In the genomic region with DNA sequence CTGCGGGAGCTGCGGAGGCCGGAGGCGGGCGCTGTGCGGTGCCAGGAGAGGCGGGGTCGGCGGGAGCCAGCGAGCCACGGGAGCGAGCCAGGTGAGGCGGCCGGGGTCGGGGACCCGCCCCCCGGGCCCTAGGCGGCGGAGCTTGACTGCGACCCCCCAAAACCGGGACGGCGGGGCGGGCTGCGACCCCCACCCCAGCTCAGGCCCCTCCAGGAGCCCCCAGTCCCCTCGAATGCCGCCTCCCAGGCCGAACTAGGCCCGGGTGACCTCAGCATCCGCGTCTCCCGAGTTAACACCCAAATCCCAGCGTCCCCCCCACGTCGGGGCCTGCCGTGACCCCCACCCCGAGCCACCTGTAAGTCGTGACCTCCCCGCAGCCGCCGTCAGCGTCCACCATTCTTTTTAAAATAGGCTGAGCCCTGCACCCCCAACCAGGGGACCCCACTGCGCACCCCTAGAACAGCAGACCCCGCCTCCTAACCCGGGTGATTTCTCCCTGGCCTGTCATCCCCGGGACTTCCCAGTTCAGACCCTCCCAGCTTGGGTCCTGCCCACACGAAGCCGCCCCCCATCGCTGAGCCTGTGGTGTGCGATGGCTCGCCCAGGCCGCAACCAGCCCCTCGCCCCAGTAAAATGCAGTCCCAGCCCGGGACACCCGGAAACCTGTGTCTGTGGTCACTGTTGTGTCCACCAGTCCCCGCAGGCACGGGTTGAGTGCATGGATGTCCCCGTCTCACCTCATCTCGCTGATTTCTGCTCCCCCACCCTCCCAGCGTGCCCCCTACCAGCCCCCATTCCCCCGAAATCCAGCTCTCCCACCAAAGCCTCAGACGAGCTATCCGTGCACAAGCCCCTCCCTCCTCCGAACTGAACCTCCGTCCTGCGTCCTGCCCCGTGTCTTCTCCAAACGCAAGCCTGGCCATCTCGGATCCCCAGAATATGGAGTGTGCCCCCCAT, we compare ENCODE assay signal across 8 cellular contexts. TPM values are rescaled to one million over a fixed set of nuclear protein-coding genes. Genes with fewer than 3 reads are reported as not detected.
DNase-seq lines count a peak whose midpoint lies in the region; ATAC-seq and TF ChIP-seq lines count a peak whose summit lies in the region.

No MANE protein-coding gene starts in this region.

- peaks cover 48% of the 10 kb centered on the region for H3K4me1 Mint-ChIP-seq in activated naive CD4-positive, alpha-beta T cell treated with anti-CD3 and anti-CD28 coated beads, Interleukin-2, amount 50 U/mL, for 24 hours

- ATAC-seq in GM19023 (IDR thresholded peaks at IDR 0.05; ENCODE audit: unreplicated experiment) = peak; percentile 11

- H3K27ac Mint-ChIP-seq in activated naive CD4-positive, alpha-beta T cell treated with anti-CD3 and anti-CD28 coated beads, Interleukin-2, amount 50 U/mL, for 24 hours = peak overlapping the region; percentile 77

- H3K4me3 ChIP-seq in A673 (ENCODE audit: low read depth, low read length, poor library complexity, severe bottlenecking) (peak overlapping the region; percentile 99), left ventricle myocardium inferior (peak overlapping the region; percentile 99), retinal pigment epithelial cell (ENCODE audit: low read length) (peak overlapping the region; percentile 82)

- DNase-seq in A673 (ENCODE audit: low spot score) (no peak), Kasumi-1 (lab: John Stamatoyannopoulos, UW) (peak; percentile 2 to 5), left ventricle myocardium inferior (peak; percentile 42), retinal pigment epithelial cell (ENCODE audit: low read depth) (no peak), inferior parietal cortex (ENCODE audit: extremely low spot score) (no peak), HK-2 (ENCODE audit: unreplicated experiment) (no peak)

- no TSS peak for BruUV-seq in A673 (replicated peaks; lab: Mats Ljungman, UMichigan)

- H3K27me3 Mint-ChIP-seq in activated naive CD4-positive, alpha-beta T cell treated with anti-CD3 and anti-CD28 coated beads, Interleukin-2, amount 50 U/mL, for 24 hours = no peaks in the 10 kb centered on the region

- POLR2A ChIA-PET in A673 (lab: Charles Lee; ENCODE audit: low non-redundant PET) = no interaction called here

- peaks cover 23% of the 10 kb centered on the region for H3K4me1 ChIP-seq in A673 (ENCODE audit: insufficient read depth, low read length, poor library complexity, severe bottlenecking)
- peaks cover 47% of the 10 kb centered on the region for H3K4me1 ChIP-seq in left ventricle myocardium inferior

- H3K36me3 ChIP-seq in A673 (ENCODE audit: insufficient read depth, low read length, poor library complexity, severe bottlenecking) = peaks cover 25% of the 10 kb centered on the region
- peaks cover 14% of the 10 kb centered on the region for H3K36me3 ChIP-seq in left ventricle myocardium inferior

- TF ChIP-seq CTCF in A673 (conservative IDR thresholded peaks at IDR 0.05; ENCODE audit: low read depth, low read length) = no peak
- no peak for TF ChIP-seq CTCF in left ventricle myocardium inferior (IDR thresholded peaks at IDR 0.05; ENCODE audit: borderline replicate concordance)
- no peak for TF ChIP-seq CTCF in retinal pigment epithelial cell (conservative IDR thresholded peaks at IDR 0.05; ENCODE audit: low read depth, low read length)

- H3K9me3 Mint-ChIP-seq in activated naive CD4-positive, alpha-beta T cell treated with anti-CD3 and anti-CD28 coated beads, Interleukin-2, amount 50 U/mL, for 24 hours = no peaks in the 10 kb centered on the region

- peaks cover 4% of the 10 kb centered on the region for H3K36me3 Mint-ChIP-seq in activated naive CD4-positive, alpha-beta T cell treated with anti-CD3 and anti-CD28 coated beads, Interleukin-2, amount 50 U/mL, for 24 hours

- H3K27ac ChIP-seq in A673 (ENCODE audit: low read depth, low read length, poor library complexity, severe bottlenecking) (peak overlapping the region; percentile 90), left ventricle myocardium inferior (replicated peaks) (peak overlapping the region; percentile 89)

- CTCF ChIA-PET in A673 (lab: Charles Lee) = interaction anchor here (0.6 to 0.9 kb wide), 2 partner anchors 21 to 202 kb away, joined by 6 to 7 read pairs; no protein-coding TSS in a partner anchor

- H3K9me3 ChIP-seq in A673 (ENCODE audit: low read depth, low read length, poor library complexity, severe bottlenecking) = no peaks in the 10 kb centered on the region
- H3K9me3 ChIP-seq in left ventricle myocardium inferior (replicated peaks) = no peaks in the 10 kb centered on the region

- H3K4me3 Mint-ChIP-seq in activated naive CD4-positive, alpha-beta T cell treated with anti-CD3 and anti-CD28 coated beads, Interleukin-2, amount 50 U/mL, for 24 hours = peak overlapping the region; percentile 89

- no peaks in the 10 kb centered on the region for H3K27me3 ChIP-seq in A673 (replicated peaks; ENCODE audit: insufficient read depth, low read depth, low read length, poor library complexity)
- no peaks in the 10 kb centered on the region for H3K27me3 ChIP-seq in left ventricle myocardium inferior (ENCODE audit: low read depth)

- intact Hi-C loops in A673 (cut with micrococcal nuclease; ENCODE audit: unreplicated experiment) (no loop called here), left ventricle myocardium inferior (cut with micrococcal nuclease) (no loop called here)

RNA-seq across cellular contexts. Expression of gene FZR1, which starts 0.6 kb away (rescaled TPM):
- total RNA-seq in A673 (2021) = 87.4 and 87.5 TPM in 2 replicates
- 20.7 TPM for total RNA-seq in left ventricle myocardium inferior

RNA-seq across cellular contexts. Expression of gene DOHH, which starts 6.2 kb away (rescaled TPM):
- 19.0 and 22.3 TPM in 2 replicates for total RNA-seq in A673 (2021)
- 11.1 TPM for total RNA-seq in left ventricle myocardium inferior

RNA-seq across cellular contexts. Expression of gene SMIM44, which starts 23.4 kb away (rescaled TPM):
- total RNA-seq in A673 (2021) = not detected in 2 replicates
- not detected for total RNA-seq in left ventricle myocardium inferior

RNA-seq across cellular contexts. Expression of gene SMIM24, which starts 26.3 kb away (rescaled TPM):
- total RNA-seq in A673 (2021) (not detected in 2 replicates), left ventricle myocardium inferior (not detected)

RNA-seq across cellular contexts. Expression of gene TEKTIP1, which starts 32.3 kb away (rescaled TPM):
- total RNA-seq in A673 (2021) (4.2 and 7.7 TPM in 2 replicates), left ventricle myocardium inferior (not detected)

Comparison
In these comparisons a context has a peak if more than half of its experiments do, and no peak if none do; other contexts are left out.
1. DNase-seq: peak in Kasumi-1 (2 of 2) and left ventricle myocardium inferior (single experiment); none in A673 (single experiment), retinal pigment epithelial cell (single experiment), inferior parietal cortex (single experiment) and HK-2 (single experiment).
2. Peak in every context shown above with its lines, with median percentiles within 50 percentile points of each other: H3K4me3 ChIP-seq.